In genomic region chr17:75645501-75645888, GRCh38 we compare ENCODE assay signal across 11 cellular contexts. TPM values are rescaled to one million over a fixed set of nuclear protein-coding genes. Genes with fewer than 3 reads are reported as not detected.
DNase-seq lines count a peak whose midpoint lies in the region; ATAC-seq and TF ChIP-seq lines count a peak whose summit lies in the region.
"Had no signal": no experiment of that assay in that cellular context is flagged by ENCODE, and none has a peak within 500 bp of the region (broad histone marks: within the 10 kb centered on the region; RNA-seq: fewer than 3 reads in every experiment).

No MANE protein-coding gene starts in this region.

- H3K9me3 Mint-ChIP-seq in CD4-positive, alpha-beta T cell: no peaks in the 10 kb centered on the region

- no peak for TF ChIP-seq CTCF in CD4-positive, alpha-beta T cell (IDR thresholded peaks at IDR 0.05)

- H3K27me3 ChIP-seq in CD4-positive, alpha-beta T cell (ENCODE audit: control insufficient read depth, insufficient read depth, low read length): no peaks in the 10 kb centered on the region
- H3K27me3 ChIP-seq: MG63, uterus had no signal

- peak; percentile 79 for DNase-seq in COR-L47 (lab: John Stamatoyannopoulos, UW)
- DNase-seq in NCI-H187 (lab: John Stamatoyannopoulos, UW): peak; percentile 40 to 51
- peak; percentile 88 for DNase-seq in mucosa of gallbladder (ENCODE audit: low spot score)
- no peak for DNase-seq in cardiac septum (ENCODE audit: low spot score)
- no peak for DNase-seq in NCI-H446 treated with DMSO at 0.1 percent for 48 hours (lab: John Stamatoyannopoulos, UW)
- DNase-seq in CD4-positive, alpha-beta T cell: no peak
- DNase-seq: effector CD4-positive, alpha-beta T cell; MG63 had no signal

- H3K27ac ChIP-seq in cingulate gyrus (ENCODE audit: low read depth, low read length): peak overlapping the region; percentile 99
- no peak overlapping the region for H3K27ac ChIP-seq in CD4-positive, alpha-beta T cell (ENCODE audit: low read depth, low read length)
- H3K27ac ChIP-seq: uterus had no signal

- CTCF ChIA-PET in CD4-positive, alpha-beta T cell (lab: Charles Lee): interaction anchor here (1.0 to 1.9 kb wide), 2 partner anchors 13 to 104 kb away, joined by 3 to 8 read pairs; partner anchors contain the start of gene SMIM5

- no peak overlapping the region for H3K27ac Mint-ChIP-seq in CD4-positive, alpha-beta T cell

- intact Hi-C loops in cardiac septum (cut with DNase I): no loop called here
- intact Hi-C loops in CD4-positive, alpha-beta T cell (cut with DNase I, micrococcal nuclease): no loop called here

- no peaks in the 10 kb centered on the region for H3K27me3 Mint-ChIP-seq in CD4-positive, alpha-beta T cell

- POLR2A ChIA-PET in CD4-positive, alpha-beta T cell (lab: Charles Lee): no interaction called here

- no peak overlapping the region for H3K4me3 Mint-ChIP-seq in CD4-positive, alpha-beta T cell

- no peaks in the 10 kb centered on the region for H3K9me3 ChIP-seq in CD4-positive, alpha-beta T cell (ENCODE audit: control insufficient read depth, low read length)
- H3K9me3 ChIP-seq: MG63, uterus had no signal

- H3K4me1 Mint-ChIP-seq in CD4-positive, alpha-beta T cell (ENCODE audit: low read depth): no peaks in the 10 kb centered on the region

- ATAC-seq in HG02870 (IDR thresholded peaks at IDR 0.05; ENCODE audit: unreplicated experiment): no peak
- no peak for ATAC-seq in CD4-positive, alpha-beta T cell (ENCODE audit: poor library complexity)

- peaks cover 26% of the 10 kb centered on the region for H3K36me3 Mint-ChIP-seq in CD4-positive, alpha-beta T cell (ENCODE audit: low read depth)

RNA-seq across cellular contexts. Expression of gene SMIM5, which starts 12.3 kb away (rescaled TPM):
- total RNA-seq in mucosa of gallbladder (15.5 TPM), cardiac septum (1.7 TPM)
- 1 to 10 TPM in 1 of 2 experiments, under 1 TPM in 1; 0.75 to 1.3 TPM for total RNA-seq in CD4-positive, alpha-beta T cell

RNA-seq across cellular contexts. Expression of gene RECQL5, which starts 21.5 kb away (rescaled TPM):
- total RNA-seq in mucosa of gallbladder (110 TPM), cardiac septum (11.3 TPM)
- 10 to 100 TPM; 16.4 to 17.7 TPM for total RNA-seq in CD4-positive, alpha-beta T cell

RNA-seq across cellular contexts. Expression of gene SAP30BP, which starts 21.6 kb away (rescaled TPM):
- total RNA-seq in mucosa of gallbladder (65.4 TPM), cardiac septum (47.2 TPM)
- 100 to 1,000 TPM; 209 to 227 TPM for total RNA-seq in CD4-positive, alpha-beta T cell

RNA-seq across cellular contexts. Expression of gene MYO15B, which starts 57.9 kb away (rescaled TPM):
- total RNA-seq in mucosa of gallbladder (434 TPM), cardiac septum (62.8 TPM)
- 100 to 1,000 TPM; 202 to 209 TPM for total RNA-seq in CD4-positive, alpha-beta T cell

Comparison
In these comparisons a context has a peak if more than half of its experiments do, and no peak if none do; other contexts are left out.
1. DNase-seq: peak in COR-L47 (single experiment), NCI-H187 (2 of 2) and mucosa of gallbladder (single experiment); none in cardiac septum (single experiment), NCI-H446 treated with DMSO at 0.1 percent for 48 hours (single experiment) and CD4-positive, alpha-beta T cell (0 of 10).